Comparison of ENCODE assay signal across 24 cellular contexts in the genomic region with DNA sequence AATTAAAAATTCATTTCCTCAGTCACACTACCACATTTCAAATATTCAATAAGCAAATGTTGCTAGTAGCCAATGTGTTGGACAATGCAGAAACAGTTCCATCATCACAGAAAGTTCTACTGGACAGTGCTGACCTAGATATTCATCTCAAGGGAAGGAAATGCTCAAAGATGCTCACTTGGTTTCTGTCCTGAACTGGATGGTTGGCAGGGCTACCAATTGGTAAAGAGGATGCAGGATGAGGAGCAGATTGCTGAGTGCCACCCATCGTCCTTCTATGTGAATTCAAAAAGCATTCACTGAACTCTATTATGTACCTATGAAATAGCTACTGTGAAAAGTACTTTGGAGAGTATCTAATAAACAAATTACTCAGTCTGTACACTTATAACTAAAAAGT. TPM values are rescaled to one million over a fixed set of nuclear protein-coding genes. Genes with fewer than 3 reads are reported as not detected.
DNase-seq lines count a peak whose midpoint lies in the region; ATAC-seq and TF ChIP-seq lines count a peak whose summit lies in the region.
"Had no signal": no experiment of that assay in that cellular context is flagged by ENCODE, and none has a peak within 500 bp of the region (broad histone marks: within the 10 kb centered on the region; RNA-seq: fewer than 3 reads in every experiment).

No MANE protein-coding gene starts in this region.

- DNase-seq in G401 (ENCODE audit: low spot score), result peak; percentile 59
- no peak for DNase-seq in PC-3
- DNase-seq in cerebellar cortex (ENCODE audit: low spot score), result peak; percentile 50
- no peak for DNase-seq in neural crest cell (ENCODE audit: low read depth, low spot score)
- no peak for DNase-seq in activated naive CD4-positive, alpha-beta T cell (lab: John Stamatoyannopoulos, UW)
- no peak for DNase-seq in pons (ENCODE audit: low spot score)
- DNase-seq in Right ventricle myocardium inferior (ENCODE audit: missing footprints), result no peak
- DNase-seq: 8988T; ACHN; BE2C; CD4-positive, alpha-beta memory T cell; CD4-positive, CD25-positive, alpha-beta regulatory T cell; CD8-positive, alpha-beta memory T cell; COR-L47; DMS 273 treated with DMSO at 0.1 percent for 48 hours; DMS153; DMS53; DMS79; DND-41; EL; GF-D8 had no signal

- H3K9ac ChIP-seq in PC-3 (ENCODE audit: low read length), result no peak overlapping the region
- H3K9ac ChIP-seq: BLaER1 had no signal

- peak; percentile 38; the same call in 1 of the 2 replicates for ATAC-seq in PC-3
- no peak for ATAC-seq in HG02759 (IDR thresholded peaks at IDR 0.05; ENCODE audit: unreplicated experiment)
- ATAC-seq in Right ventricle myocardium inferior, result no peak

- H3K36me3 Mint-ChIP-seq in neural crest cell (ENCODE audit: low read depth), result peaks cover 3% of the 10 kb centered on the region
- H3K36me3 Mint-ChIP-seq: CD4-positive, CD25-positive, alpha-beta regulatory T cell had no signal

- no peak overlapping the region for H3K27ac ChIP-seq in PC-3 (ENCODE audit: low read length)
- H3K27ac ChIP-seq: BLaER1 had no signal

- no peaks in the 10 kb centered on the region for H3K79me2 ChIP-seq in PC-3 (ENCODE audit: low read length)

- peaks cover 5% of the 10 kb centered on the region for H3K4me1 Mint-ChIP-seq in neural crest cell

- H3F3A ChIP-seq in PC-3 (ENCODE audit: low read length, unreplicated experiment), result no peaks in the 10 kb centered on the region

- no peaks in the 10 kb centered on the region for H3K9me2 ChIP-seq in PC-3 (replicated peaks; ENCODE audit: low read length)

- in situ Hi-C loops in G401 (cut with HindIII; ENCODE audit: low sequenced_read_pairs), result no loop called here

- no peaks in the 10 kb centered on the region for H3K36me3 ChIP-seq in PC-3 (ENCODE audit: low read depth, low read length)
- H3K36me3 ChIP-seq: BE2C had no signal

- no peaks in the 10 kb centered on the region for H3K27me3 ChIP-seq in PC-3 (ENCODE audit: low read length)
- H3K27me3 ChIP-seq: BE2C, BLaER1 had no signal

- intact Hi-C loops in PC-3 (cut with micrococcal nuclease), result no loop called here
- intact Hi-C loops in Right ventricle myocardium inferior (cut with DNase I), result no loop called here

- peak overlapping the region; percentile 56 for H3K4me3 Mint-ChIP-seq in neural crest cell
- H3K4me3 Mint-ChIP-seq: CD14-positive monocyte; CD4-positive, alpha-beta memory T cell; CD8-positive, alpha-beta memory T cell had no signal

- H3K27me3 Mint-ChIP-seq in neural crest cell (ENCODE audit: low read depth), result no peaks in the 10 kb centered on the region
- H3K27me3 Mint-ChIP-seq: CD4-positive, alpha-beta memory T cell; CD8-positive, alpha-beta memory T cell had no signal

- BruUV-seq in PC-3 (replicated peaks; lab: Mats Ljungman, UMichigan), result no TSS peak

- no peaks in the 10 kb centered on the region for H4K20me1 ChIP-seq in PC-3 (ENCODE audit: low read length)
- H4K20me1 ChIP-seq: BLaER1 had no signal

- H2AFZ ChIP-seq in PC-3 (ENCODE audit: low read length), result no peak overlapping the region

- H3K27ac Mint-ChIP-seq in neural crest cell (ENCODE audit: unreplicated experiment), result no peak overlapping the region
- H3K27ac Mint-ChIP-seq: CD14-positive monocyte; CD4-positive, alpha-beta memory T cell; CD4-positive, CD25-positive, alpha-beta regulatory T cell had no signal

- no peak overlapping the region for H3K4me3 ChIP-seq in PC-3 (ENCODE audit: low read length)
- H3K4me3 ChIP-seq: BLaER1 had no signal

- no peaks in the 10 kb centered on the region for H3K9me3 Mint-ChIP-seq in neural crest cell
- H3K9me3 Mint-ChIP-seq: CD14-positive monocyte; CD4-positive, alpha-beta memory T cell; CD4-positive, CD25-positive, alpha-beta regulatory T cell; CD8-positive, alpha-beta memory T cell had no signal

- POLR2A ChIA-PET in PC-3 (lab: Charles Lee; ENCODE audit: unreplicated experiment), result no interaction called here

- no peak overlapping the region for H3K4me2 ChIP-seq in PC-3 (ENCODE audit: low read length)
- H3K4me2 ChIP-seq: BLaER1 had no signal

- no peak for TF ChIP-seq CTCF in PC-3 (conservative IDR thresholded peaks at IDR 0.05; ENCODE audit: low read depth, low read length)
- TF ChIP-seq CTCF in neural crest cell (conservative IDR thresholded peaks at IDR 0.05), result no peak

- no peaks in the 10 kb centered on the region for H3K9me3 ChIP-seq in PC-3 (ENCODE audit: low read length)
- H3K9me3 ChIP-seq: BE2C, BLaER1 had no signal

- H3K4me1 ChIP-seq in PC-3 (ENCODE audit: insufficient read depth, low read length), result no peaks in the 10 kb centered on the region
- H3K4me1 ChIP-seq: BE2C had no signal

- CTCF ChIA-PET in PC-3 (lab: Charles Lee), result interaction anchor here (0.6 kb wide), 1 partner anchor 9 kb away, joined by 4 read pairs; no protein-coding TSS in a partner anchor

RNA-seq across cellular contexts. Expression of gene UBXN2A, which starts 6.0 kb away (rescaled TPM):
- total RNA-seq in G401 (2014; rRNA removed; shearing (Covaris generic)), result 13.3 and 29.5 TPM in 2 replicates
- total RNA-seq in PC-3 (2014; rRNA removed), result 14.2 and 15.4 TPM in 2 replicates
- total RNA-seq in neural crest cell, result 29.8 and 31.1 TPM in 2 replicates
- total RNA-seq in Right ventricle myocardium inferior, result 21.2 TPM

RNA-seq across cellular contexts. Expression of gene ATAD2B, which starts 7.4 kb away (rescaled TPM):
- total RNA-seq in G401 (2014; rRNA removed; shearing (Covaris generic)), result 5.9 and 6.0 TPM in 2 replicates
- total RNA-seq in PC-3 (2014; rRNA removed) (8.6 TPM in 2 replicates), neural crest cell (29.4 and 32.9 TPM in 2 replicates), Right ventricle myocardium inferior (6.9 TPM)

Comparison
In these comparisons a context has a peak if more than half of its experiments do, and no peak if none do; other contexts are left out.
1. DNase-seq: peak in G401 (single experiment) and cerebellar cortex (single experiment); none in PC-3 (single experiment), neural crest cell (single experiment), activated naive CD4-positive, alpha-beta T cell (0 of 4), pons (single experiment) and Right ventricle myocardium inferior (single experiment).